15 cellular contexts compared by ENCODE assay signal in genomic region chr7:30849565-30849964, GRCh38.
"Had no signal": no experiment of that assay in that cellular context is flagged by ENCODE, and none has a peak within 500 bp of the region (broad histone marks: within the 10 kb centered on the region; RNA-seq: fewer than 3 reads in every experiment).

No MANE protein-coding gene starts in this region.

- DNase-seq: activated CD4-positive, alpha-beta T cell treated with anti-CD3 and anti-CD28 coated beads, Interleukin-2, amount 50 U/mL, for 4 hours; activated CD4-positive, CD25-positive, alpha-beta regulatory T cell treated with anti-CD3 and anti-CD28 coated beads, Interleukin-2, amount 50 U/mL, for 72 hours; activated gamma-delta T cell treated with Interleukin-2 at 50 U/mL for 16 hours; endodermal cell; left cardiac atrium; naive thymus-derived CD8-positive, alpha-beta T cell; SIG-M5; stimulated activated CD8-positive, alpha-beta memory T cell treated with anti-CD3 and anti-CD28 coated beads, Interleukin-4, amount 100 ng/mL, for 48 hours; stimulated activated naive CD4-positive, alpha-beta T cell treated with Interleukin-2 at 50 U/mL for 16 hours; T-helper 2 cell; trophoblast cell had no signal

- H3K27me3 ChIP-seq: neutrophil had no signal

- H3K27me3 Mint-ChIP-seq: naive thymus-derived CD8-positive, alpha-beta T cell had no signal

- H3K4me3 Mint-ChIP-seq: endodermal cell; naive thymus-derived CD8-positive, alpha-beta T cell had no signal

- ATAC-seq: activated naive CD4-positive, alpha-beta T cell treated with anti-CD3 and anti-CD28 coated beads, Interleukin-2, amount 50 U/mL, for 72 hours; left cardiac atrium; naive thymus-derived CD8-positive, alpha-beta T cell had no signal

- H3K9me3 ChIP-seq: neutrophil, spleen had no signal

- H3K27ac ChIP-seq: neutrophil, VCaP had no signal

- H3K36me3 ChIP-seq: neutrophil, spleen had no signal

- H3K9me3 Mint-ChIP-seq: activated naive CD4-positive, alpha-beta T cell treated with anti-CD3 and anti-CD28 coated beads, Interleukin-2, amount 50 U/mL, for 72 hours; endodermal cell; naive thymus-derived CD8-positive, alpha-beta T cell had no signal

- H3K4me1 Mint-ChIP-seq: naive thymus-derived CD8-positive, alpha-beta T cell had no signal

- H3K27ac Mint-ChIP-seq: endodermal cell had no signal

- H3K36me3 Mint-ChIP-seq: activated naive CD4-positive, alpha-beta T cell treated with anti-CD3 and anti-CD28 coated beads, Interleukin-2, amount 50 U/mL, for 72 hours; naive thymus-derived CD8-positive, alpha-beta T cell had no signal

- H3K4me3 ChIP-seq: spleen had no signal
